8 cellular contexts compared by ENCODE assay signal in the genomic region with DNA sequence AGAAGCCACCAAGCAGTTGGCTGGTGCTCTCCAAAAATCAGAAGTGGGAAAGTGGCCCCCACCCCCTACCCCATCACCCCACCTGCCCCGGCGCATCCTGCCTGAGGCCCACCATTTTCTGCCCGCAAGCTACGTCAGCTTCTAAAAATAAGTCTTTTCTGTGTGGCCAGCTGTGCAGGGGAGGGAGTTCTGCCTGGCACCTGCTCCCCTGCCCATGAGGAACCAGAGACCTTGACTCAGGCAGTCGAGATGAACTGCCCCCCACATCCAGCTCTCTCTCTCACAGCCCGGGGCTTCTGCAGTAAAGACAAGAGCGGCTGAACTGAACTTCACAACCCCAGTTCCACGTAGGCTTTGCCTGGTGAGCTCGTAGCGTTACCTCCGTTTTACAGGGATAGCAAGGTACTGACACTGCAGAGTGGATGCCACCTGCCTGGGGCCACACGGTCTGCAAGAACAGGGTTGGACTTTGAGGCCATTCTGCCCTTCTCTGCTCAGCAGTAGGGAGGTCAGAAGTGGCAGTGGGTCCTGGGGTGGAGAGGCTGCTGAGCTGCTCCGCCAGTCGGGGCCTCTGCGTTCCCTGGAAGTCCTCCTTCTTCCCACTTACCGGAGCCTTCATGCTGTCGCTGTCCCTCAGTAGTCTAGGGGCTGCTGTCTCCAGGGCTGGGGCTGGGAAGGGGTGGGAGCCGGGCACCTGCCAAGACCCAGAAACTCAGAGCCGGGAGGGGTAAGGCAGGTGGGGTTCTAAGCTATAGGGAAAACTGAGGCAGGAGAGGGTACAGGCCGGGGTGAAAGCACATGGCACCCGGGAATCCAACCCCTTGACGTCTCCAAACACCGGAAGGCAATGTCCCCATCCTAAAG. TPM values are rescaled to one million over a fixed set of nuclear protein-coding genes. Genes with fewer than 3 reads are reported as not detected.
DNase-seq lines count a peak whose midpoint lies in the region; ATAC-seq and TF ChIP-seq lines count a peak whose summit lies in the region.

No MANE protein-coding gene starts in this region.

- H3K27ac ChIP-seq in PC-3 (ENCODE audit: low read length) (no peak overlapping the region), ectodermal cell (ENCODE audit: insufficient read depth, low read depth, low read length, poor library complexity, severe bottlenecking) (no peak overlapping the region)

- no peaks in the 10 kb centered on the region for H3K27me3 ChIP-seq in PC-3 (ENCODE audit: low read length)
- peaks cover 22% of the 10 kb centered on the region for H3K27me3 ChIP-seq in ectodermal cell (ENCODE audit: control insufficient read depth, insufficient read depth, low read length, poor library complexity, severe bottlenecking)

- peak overlapping the region; percentile 74 for H3K9ac ChIP-seq in PC-3 (ENCODE audit: low read length)

- H3K36me3 ChIP-seq in PC-3 (ENCODE audit: low read depth, low read length): no peaks in the 10 kb centered on the region
- no peaks in the 10 kb centered on the region for H3K36me3 ChIP-seq in ectodermal cell (ENCODE audit: control insufficient read depth, insufficient read depth, low read length)

- CTCF ChIA-PET in PC-3 (lab: Charles Lee): interaction anchor here (0.6 kb wide), 1 partner anchor 1868 kb away, joined by 5 read pairs; no protein-coding TSS in a partner anchor

- H2AFZ ChIP-seq in PC-3 (ENCODE audit: low read length): peak overlapping the region; percentile 85

- H3K4me3 ChIP-seq in PC-3 (ENCODE audit: low read length) (peak overlapping the region; percentile 80), ectodermal cell (ENCODE audit: insufficient read depth, low read depth, low read length) (peak overlapping the region; percentile 49)

- no peaks in the 10 kb centered on the region for H3K9me3 Mint-ChIP-seq in natural killer cell treated with Interleukin-12 subunit alpha and Interleukin-12 subunit beta and Interleukin-15 and Interleukin-18, amount 100 ng/mL, for 72 hours

- no peak for ATAC-seq in PC-3
- no peak for ATAC-seq in natural killer cell treated with Interleukin-12 subunit alpha and Interleukin-12 subunit beta and Interleukin-15 and Interleukin-18, amount 100 ng/mL, for 72 hours

- H3K4me1 ChIP-seq in PC-3 (ENCODE audit: insufficient read depth, low read length) (peaks cover 36% of the 10 kb centered on the region), ectodermal cell (ENCODE audit: control insufficient read depth, insufficient read depth, low read length) (peaks cover 13% of the 10 kb centered on the region)

- TSS peak; percentile 68 for BruUV-seq in PC-3 (replicated peaks; lab: Mats Ljungman, UMichigan)

- H3K27me3 Mint-ChIP-seq in natural killer cell treated with Interleukin-12 subunit alpha and Interleukin-12 subunit beta and Interleukin-15 and Interleukin-18, amount 100 ng/mL, for 72 hours: no peaks in the 10 kb centered on the region

- H3K9me3 ChIP-seq in PC-3 (ENCODE audit: low read length): no peaks in the 10 kb centered on the region
- H3K9me3 ChIP-seq in ectodermal cell (ENCODE audit: control insufficient read depth, low read length): no peaks in the 10 kb centered on the region

- no peaks in the 10 kb centered on the region for H4K20me1 ChIP-seq in PC-3 (ENCODE audit: low read length)

- no peak overlapping the region for H3K27ac Mint-ChIP-seq in natural killer cell treated with Interleukin-12 subunit alpha and Interleukin-12 subunit beta and Interleukin-15 and Interleukin-18, amount 100 ng/mL, for 72 hours

- WGBS in ectodermal cell, 2 experiments: 67 to 68% methylated on average over 23 of the region's 23 CpGs

- TF ChIP-seq CTCF in PC-3 (conservative IDR thresholded peaks at IDR 0.05; ENCODE audit: low read depth, low read length): no peak

- H3K36me3 Mint-ChIP-seq in natural killer cell treated with Interleukin-12 subunit alpha and Interleukin-12 subunit beta and Interleukin-15 and Interleukin-18, amount 100 ng/mL, for 72 hours: peaks cover 1% of the 10 kb centered on the region

- intact Hi-C loops in PC-3 (cut with micrococcal nuclease): loop anchor here (5.0 to 10.0 kb wide), 2 partner anchors 39 to 341 kb away; a partner anchor contains a TSS

- peak overlapping the region; percentile 71 for H3K4me3 Mint-ChIP-seq in natural killer cell treated with Interleukin-12 subunit alpha and Interleukin-12 subunit beta and Interleukin-15 and Interleukin-18, amount 100 ng/mL, for 72 hours

- H3K4me1 Mint-ChIP-seq in natural killer cell treated with Interleukin-12 subunit alpha and Interleukin-12 subunit beta and Interleukin-15 and Interleukin-18, amount 100 ng/mL, for 72 hours (ENCODE audit: low read depth in 2 of 2): peaks cover 30 to 32% of the 10 kb centered on the region in 2 donors

- no peaks in the 10 kb centered on the region for H3F3A ChIP-seq in PC-3 (ENCODE audit: low read length, unreplicated experiment)

- H3K9me2 ChIP-seq in PC-3 (replicated peaks; ENCODE audit: low read length): no peaks in the 10 kb centered on the region

- peak overlapping the region; percentile 95 for H3K4me2 ChIP-seq in PC-3 (ENCODE audit: low read length)

- H3K79me2 ChIP-seq in PC-3 (ENCODE audit: low read length): peaks cover 19% of the 10 kb centered on the region

- POLR2A ChIA-PET in PC-3 (lab: Charles Lee; ENCODE audit: unreplicated experiment): no interaction called here

- DNase-seq in NCI-H1417 (lab: John Stamatoyannopoulos, UW) (peak in 2 of 3 experiments; percentile 34 to 52), NCI-H1417 treated with DMSO at 0.1 percent for 48 hours (lab: John Stamatoyannopoulos, UW) (no peak), PC-3 (no peak), SKM-1 (lab: John Stamatoyannopoulos, UW; ENCODE audit: unreplicated experiment) (no peak), mesenteric fat pad (ENCODE audit: low spot score) (no peak), 8988T (no peak)
- DNase-seq in natural killer cell treated with Interleukin-12 subunit alpha and Interleukin-12 subunit beta and Interleukin-15 and Interleukin-18, amount 100 ng/mL, for 72 hours (ENCODE audit: low spot score): no peak

RNA-seq across cellular contexts. Expression of a gene that starts 0.8 kb away (rescaled TPM):
- 26.9 and 27.8 TPM in 2 replicates for total RNA-seq in PC-3 (2014; rRNA removed)
- polyA plus RNA-seq in ectodermal cell (2013, experiment 1 of 4): 8.7 TPM
- polyA plus RNA-seq in ectodermal cell (2013, experiment 2 of 4): 8.1 TPM
- 10.3 TPM for polyA plus RNA-seq in ectodermal cell (2013, experiment 3 of 4)
- 10.7 TPM for polyA plus RNA-seq in ectodermal cell (2013, experiment 4 of 4)
- 10 to 100 TPM; 17.5 to 44.5 TPM for total RNA-seq in natural killer cell treated with Interleukin-12 subunit alpha and Interleukin-12 subunit beta and Interleukin-15 and Interleukin-18, amount 100 ng/mL, for 72 hours
- 40.0 TPM for total RNA-seq in mesenteric fat pad

RNA-seq across cellular contexts. Expression of a gene that starts 14.5 kb away (rescaled TPM):
- total RNA-seq in PC-3 (2014; rRNA removed) (5.1 and 5.4 TPM in 2 replicates), mesenteric fat pad (2.2 TPM)
- 3.6 TPM for polyA plus RNA-seq in ectodermal cell (2013, experiment 1 of 4)
- 4.1 TPM for polyA plus RNA-seq in ectodermal cell (2013, experiment 2 of 4)
- polyA plus RNA-seq in ectodermal cell (2013, experiment 3 of 4): 3.8 TPM
- 6.3 TPM for polyA plus RNA-seq in ectodermal cell (2013, experiment 4 of 4)
- 1 to 10 TPM; 2.7 to 3.7 TPM for total RNA-seq in natural killer cell treated with Interleukin-12 subunit alpha and Interleukin-12 subunit beta and Interleukin-15 and Interleukin-18, amount 100 ng/mL, for 72 hours

RNA-seq across cellular contexts. Expression of a gene that starts 16.6 kb away (rescaled TPM):
- 8.5 and 14.5 TPM in 2 replicates for total RNA-seq in PC-3 (2014; rRNA removed)
- 33.3 TPM for polyA plus RNA-seq in ectodermal cell (2013, experiment 1 of 4)
- 31.3 TPM for polyA plus RNA-seq in ectodermal cell (2013, experiment 2 of 4)
- polyA plus RNA-seq in ectodermal cell (2013, experiment 3 of 4): 26.3 TPM
- polyA plus RNA-seq in ectodermal cell (2013, experiment 4 of 4): 29.3 TPM
- total RNA-seq in natural killer cell treated with Interleukin-12 subunit alpha and Interleukin-12 subunit beta and Interleukin-15 and Interleukin-18, amount 100 ng/mL, for 72 hours: 10 to 100 TPM; 53.4 to 67.2 TPM
- total RNA-seq in mesenteric fat pad: 109 TPM

RNA-seq across cellular contexts. Expression of a gene that starts 21.6 kb away (rescaled TPM):
- total RNA-seq in PC-3 (2014; rRNA removed): 32.0 and 33.0 TPM in 2 replicates
- 39.8 TPM for polyA plus RNA-seq in ectodermal cell (2013, experiment 1 of 4)
- 38.0 TPM for polyA plus RNA-seq in ectodermal cell (2013, experiment 2 of 4)
- 27.9 TPM for polyA plus RNA-seq in ectodermal cell (2013, experiment 3 of 4)
- 34.1 TPM for polyA plus RNA-seq in ectodermal cell (2013, experiment 4 of 4)
- 10 to 100 TPM; 47.9 to 74.4 TPM for total RNA-seq in natural killer cell treated with Interleukin-12 subunit alpha and Interleukin-12 subunit beta and Interleukin-15 and Interleukin-18, amount 100 ng/mL, for 72 hours
- total RNA-seq in mesenteric fat pad: 20.9 TPM

RNA-seq across cellular contexts. Expression of a gene that starts 38.6 kb away (rescaled TPM):
- 79.1 and 105 TPM in 2 replicates for total RNA-seq in PC-3 (2014; rRNA removed)
- 39.2 TPM for polyA plus RNA-seq in ectodermal cell (2013, experiment 1 of 4)
- polyA plus RNA-seq in ectodermal cell (2013, experiment 2 of 4): 27.4 TPM
- polyA plus RNA-seq in ectodermal cell (2013, experiment 3 of 4): 31.3 TPM
- 35.0 TPM for polyA plus RNA-seq in ectodermal cell (2013, experiment 4 of 4)
- 10 to 100 TPM; 11.5 to 13.0 TPM for total RNA-seq in natural killer cell treated with Interleukin-12 subunit alpha and Interleukin-12 subunit beta and Interleukin-15 and Interleukin-18, amount 100 ng/mL, for 72 hours
- 68.3 TPM for total RNA-seq in mesenteric fat pad

Comparison
In these comparisons a context has a peak if more than half of its experiments do, and no peak if none do; other contexts are left out.
1. DNase-seq: peak in NCI-H1417 (2 of 3); none in NCI-H1417 treated with DMSO at 0.1 percent for 48 hours (single experiment), PC-3 (single experiment), natural killer cell treated with Interleukin-12 subunit alpha and Interleukin-12 subunit beta and Interleukin-15 and Interleukin-18, amount 100 ng/mL, for 72 hours (single experiment), SKM-1 (single experiment), mesenteric fat pad (single experiment) and 8988T (single experiment).